19 cellular contexts compared by ENCODE assay signal in the genomic region with DNA sequence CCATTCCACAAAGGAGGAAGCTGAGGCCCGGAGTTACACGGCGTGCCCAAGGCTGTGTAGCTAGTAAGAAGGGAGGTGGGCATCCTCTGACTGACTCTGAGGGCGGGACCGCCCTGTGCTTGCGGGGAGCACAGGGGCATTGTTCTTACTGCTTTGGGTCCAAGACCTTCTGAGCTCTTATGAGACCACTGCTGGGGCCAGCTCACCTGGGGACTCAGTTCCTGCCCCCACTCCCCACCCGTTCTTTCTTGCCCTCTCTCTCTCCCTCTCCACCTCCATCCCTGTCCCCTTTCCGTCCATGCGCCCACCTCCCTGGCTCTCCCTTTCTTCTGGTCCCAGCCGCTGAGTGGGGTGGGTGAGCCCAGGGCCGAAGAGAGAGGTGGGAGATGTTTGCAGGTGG. TPM values are rescaled to one million over a fixed set of nuclear protein-coding genes. Genes with fewer than 3 reads are reported as not detected.
A peak's percentile ranks its signal among the peaks of the same experiment; 100 is the strongest.
DNase-seq lines count a peak whose midpoint lies in the region; ATAC-seq and TF ChIP-seq lines count a peak whose summit lies in the region.
"Had no signal": no experiment of that assay in that cellular context is flagged by ENCODE, and none has a peak within 500 bp of the region (broad histone marks: within the 10 kb centered on the region; RNA-seq: fewer than 3 reads in every experiment).

No MANE protein-coding gene starts in this region.

- no peaks in the 10 kb centered on the region for H4K20me1 ChIP-seq in DND-41 (ENCODE audit: insufficient read depth, low read length)

- H3K27ac Mint-ChIP-seq in activated CD4-positive, alpha-beta T cell treated with anti-CD3 and anti-CD28 coated beads, Interleukin-2, amount 10 ng/mL, durations not matched to agents 7 days and 5 days = peak overlapping the region; percentile 34

- no peak overlapping the region for H2AFZ ChIP-seq in DND-41 (ENCODE audit: low read depth, low read length)

- intact Hi-C loops in dorsolateral prefrontal cortex (cut with DNase I) = no loop called here
- intact Hi-C loops in posterior vena cava (cut with DNase I) = no loop called here

- H3K27me3 Mint-ChIP-seq in activated CD4-positive, alpha-beta T cell treated with anti-CD3 and anti-CD28 coated beads, Interleukin-2, amount 10 ng/mL, durations not matched to agents 7 days and 5 days = no peaks in the 10 kb centered on the region

- no peaks in the 10 kb centered on the region for H3K9me3 Mint-ChIP-seq in activated CD4-positive, alpha-beta T cell treated with anti-CD3 and anti-CD28 coated beads, Interleukin-2, amount 10 ng/mL, durations not matched to agents 7 days and 5 days

- no peak for ATAC-seq in DND-41 (ENCODE audit: insufficient read depth, low read depth)

- POLR2A ChIA-PET in activated CD4-positive, alpha-beta T cell treated with anti-CD3 and anti-CD28 coated beads, Interleukin-2, amount 10 ng/mL, durations not matched to agents 7 days and 5 days (lab: Charles Lee) = no interaction called here

- H3K27ac ChIP-seq in DND-41 (ENCODE audit: low read length) (peak overlapping the region; percentile 96), dorsolateral prefrontal cortex (no peak overlapping the region)
- H3K27ac ChIP-seq: prostate gland, testis had no signal

- peaks cover 84% of the 10 kb centered on the region for H3K4me1 Mint-ChIP-seq in activated CD4-positive, alpha-beta T cell treated with anti-CD3 and anti-CD28 coated beads, Interleukin-2, amount 10 ng/mL, durations not matched to agents 7 days and 5 days

- TF ChIP-seq CTCF in DND-41 (IDR thresholded peaks at IDR 0.05; ENCODE audit: borderline replicate concordance, extremely low read depth, low read length, poor library complexity, severe bottlenecking) = no peak
- TF ChIP-seq CTCF in dorsolateral prefrontal cortex (IDR thresholded peaks at IDR 0.05 in 54 of 56, conservative IDR thresholded peaks at IDR 0.05 in 2 of 56; ENCODE audit: low read depth in 1 of 56, partially characterized antibody in 56 of 56) = no peak

- H3K36me3 ChIP-seq in DND-41 (ENCODE audit: insufficient read depth, low read length) = no peaks in the 10 kb centered on the region
- H3K36me3 ChIP-seq: prostate gland had no signal

- H3K27me3 ChIP-seq in DND-41 (ENCODE audit: insufficient read depth, low read length, poor library complexity) (no peaks in the 10 kb centered on the region), dorsolateral prefrontal cortex (no peaks in the 10 kb centered on the region)
- H3K27me3 ChIP-seq: testis had no signal

- no peak overlapping the region; the same call in 1 of the 2 replicates for H3K9ac ChIP-seq in DND-41 (ENCODE audit: low read depth, low read length)

- CTCF ChIA-PET in activated CD4-positive, alpha-beta T cell treated with anti-CD3 and anti-CD28 coated beads, Interleukin-2, amount 10 ng/mL, durations not matched to agents 7 days and 5 days (lab: Charles Lee) = interaction anchor here (7.2 to 21.2 kb wide), 2 partner anchors 12 to 13 kb away, joined by 41 to 317 read pairs; no protein-coding TSS in a partner anchor

- no peak overlapping the region for H3K4me3 Mint-ChIP-seq in activated CD4-positive, alpha-beta T cell treated with anti-CD3 and anti-CD28 coated beads, Interleukin-2, amount 10 ng/mL, durations not matched to agents 7 days and 5 days

- no peaks in the 10 kb centered on the region for H3K9me3 ChIP-seq in DND-41 (ENCODE audit: insufficient read depth, low read length, severe bottlenecking)
- H3K9me3 ChIP-seq: prostate gland, testis had no signal

- H3K4me3 ChIP-seq in DND-41 (ENCODE audit: low read depth in 1 of 2, low read length in 2 of 2) (no peak overlapping the region), dorsolateral prefrontal cortex (no peak overlapping the region)
- H3K4me3 ChIP-seq: prostate gland, testis had no signal

- H3K79me2 ChIP-seq in DND-41 (ENCODE audit: insufficient read depth, low read length) = no peaks in the 10 kb centered on the region

- peaks cover 87% of the 10 kb centered on the region for H3K4me1 ChIP-seq in DND-41 (ENCODE audit: insufficient read depth, low read length)

- no peak overlapping the region for H3K4me2 ChIP-seq in DND-41 (ENCODE audit: insufficient read depth, low read length)

- no peak for DNase-seq in activated CD4-positive, alpha-beta T cell treated with anti-CD3 and anti-CD28 coated beads, Interleukin-2, amount 10 ng/mL, durations not matched to agents 7 days and 5 days
- no peak for DNase-seq in activated CD4-positive, alpha-beta T cell treated with anti-CD3 and anti-CD28 coated beads, Interleukin-2, amount 50 U/mL, for 4 hours
- DNase-seq in DND-41 = no peak
- DNase-seq in dorsolateral prefrontal cortex = peak in 6 of 10 donors; percentile 1 to 16 (median 12)
- peak; percentile 64 for DNase-seq in posterior vena cava (ENCODE audit: low spot score)
- no peak for DNase-seq in NCI-H1105 treated with DMSO at 0.1 percent for 48 hours (lab: John Stamatoyannopoulos, UW)
- no peak for DNase-seq in NCI-H345 treated with DMSO at 0.1 percent for 48 hours (lab: John Stamatoyannopoulos, UW; ENCODE audit: unreplicated experiment)
- no peak for DNase-seq in hepatic stellate cell (ENCODE audit: low spot score)
- DNase-seq: erythroblast, GF-D8, HCEC 1CT, Karpas-422, NCI-H1436, NCI-H226 had no signal

- H3K36me3 Mint-ChIP-seq in activated CD4-positive, alpha-beta T cell treated with anti-CD3 and anti-CD28 coated beads, Interleukin-2, amount 10 ng/mL, durations not matched to agents 7 days and 5 days (ENCODE audit: low read depth) = peaks cover 15% of the 10 kb centered on the region

RNA-seq across cellular contexts. Expression of a gene that starts 19.6 kb away (rescaled TPM):
- 100 to 1,000 TPM; 281 to 323 TPM for total RNA-seq in activated CD4-positive, alpha-beta T cell treated with anti-CD3 and anti-CD28 coated beads, Interleukin-2, amount 10 ng/mL, durations not matched to agents 7 days and 5 days
- total RNA-seq in dorsolateral prefrontal cortex (under 1 TPM in 4 of 120 experiments, not detected in 116; 0.25 to 0.49 (median 0.30) TPM), posterior vena cava (under 1 TPM; 0.46 to 0.62 TPM)
- total RNA-seq: glomerular endothelial cell, SK-MEL-5 had no signal

RNA-seq across cellular contexts. Expression of a gene that starts 44.2 kb away (rescaled TPM):
- 1 to 10 TPM; 3.5 to 3.7 TPM for total RNA-seq in activated CD4-positive, alpha-beta T cell treated with anti-CD3 and anti-CD28 coated beads, Interleukin-2, amount 10 ng/mL, durations not matched to agents 7 days and 5 days
- total RNA-seq in dorsolateral prefrontal cortex (not detected), posterior vena cava (under 1 TPM; 0.14 to 0.38 TPM)
- total RNA-seq: A673, glomerular endothelial cell, SK-MEL-5 had no signal

Comparison
In these comparisons a context has a peak if more than half of its experiments do, and no peak if none do; other contexts are left out.
1. DNase-seq: peak in dorsolateral prefrontal cortex (6 of 10) and posterior vena cava (single experiment); none in activated CD4-positive, alpha-beta T cell treated with anti-CD3 and anti-CD28 coated beads, Interleukin-2, amount 10 ng/mL, durations not matched to agents 7 days and 5 days (single experiment), activated CD4-positive, alpha-beta T cell treated with anti-CD3 and anti-CD28 coated beads, Interleukin-2, amount 50 U/mL, for 4 hours (0 of 2), DND-41 (single experiment), NCI-H1105 treated with DMSO at 0.1 percent for 48 hours (single experiment), NCI-H345 treated with DMSO at 0.1 percent for 48 hours (single experiment) and hepatic stellate cell (single experiment).
2. RNA of a gene that starts 19.6 kb away (total RNA-seq): 281 to 323 TPM in activated CD4-positive, alpha-beta T cell treated with anti-CD3 and anti-CD28 coated beads, Interleukin-2, amount 10 ng/mL, durations not matched to agents 7 days and 5 days; 0.46 to 0.62 TPM in posterior vena cava and 0.25 to 0.49 TPM in dorsolateral prefrontal cortex; every median in the first group is over 100 times any median in the second.